ENCODE assay signal across 1 cellular context in genomic region chr18:51165296-51165695, GRCh38.
TF ChIP-seq lines count a peak whose summit lies in the region.

No MANE protein-coding gene starts in this region.

TF ChIP-seq in HCT116, 20 proteins besides CTCF, POLR2A, EP300 and RAD21 (continued from another document):
- TF ChIP-seq ZBTB33 (IDR thresholded peaks at IDR 0.05; ENCODE audit: extremely low read depth, insufficient replicate concordance, low read length): no peak
- no peak for TF ChIP-seq EGR1 (IDR thresholded peaks at IDR 0.05; ENCODE audit: low read depth)
